ENCODE assay signal across 14 cellular contexts in the genomic region with DNA sequence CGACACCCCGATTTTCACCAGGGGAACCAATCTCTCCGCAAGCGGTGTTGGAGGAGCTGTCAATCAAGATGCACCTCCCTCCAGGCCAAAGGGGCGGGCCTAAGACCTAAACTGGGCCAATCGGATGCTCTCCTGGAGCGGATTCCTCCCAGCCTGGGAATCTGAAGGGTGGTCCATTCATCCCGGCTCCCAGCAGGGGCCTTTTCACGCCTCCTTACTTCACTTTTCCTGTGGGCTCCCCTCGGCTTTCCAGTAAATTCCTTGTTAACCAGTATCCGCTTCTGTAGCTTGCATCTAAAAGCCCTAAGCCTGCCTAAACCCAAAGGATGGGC. TPM values are rescaled to one million over a fixed set of nuclear protein-coding genes. Genes with fewer than 3 reads are reported as not detected.
DNase-seq lines count a peak whose midpoint lies in the region; ATAC-seq and TF ChIP-seq lines count a peak whose summit lies in the region.
"Had no signal": no experiment of that assay in that cellular context is flagged by ENCODE, and none has a peak within 500 bp of the region (broad histone marks: within the 10 kb centered on the region; RNA-seq: fewer than 3 reads in every experiment).

No MANE protein-coding gene starts in this region.

- CTCF ChIA-PET in HCT116 (lab: Charles Lee), result no interaction called here

- RAD21 ChIA-PET in HCT116 (lab: Charles Lee; ENCODE audit: low non-redundant PET in 1 of 2, low total read pairs in 2 of 2, uncharacterized antibody in 2 of 2, unreplicated experiment in 2 of 2), result no interaction called here

- no peak overlapping the region for H2AFZ ChIP-seq in ACC112 (ENCODE audit: low read length, unreplicated experiment)
- H2AFZ ChIP-seq in HCT116 (ENCODE audit: low read depth, low read length, poor library complexity, severe bottlenecking), result no peak overlapping the region

- H3K79me2 ChIP-seq in ACC112 (ENCODE audit: control insufficient read depth, insufficient read depth, low read length, unreplicated experiment) (peaks cover 11% of the 10 kb centered on the region), HCT116 (ENCODE audit: insufficient read depth, low read length) (no peaks in the 10 kb centered on the region; the same call in 1 of the 2 replicates)

- no peaks in the 10 kb centered on the region for H3K27me3 ChIP-seq in ACC112 (ENCODE audit: insufficient read depth, low read length)
- no peaks in the 10 kb centered on the region for H3K27me3 ChIP-seq in HCT116 (ENCODE audit: insufficient read depth, low read length)
- H3K27me3 ChIP-seq in adipocyte (replicated peaks; ENCODE audit: control insufficient read depth, insufficient read depth, low read length), result no peaks in the 10 kb centered on the region
- H3K27me3 ChIP-seq in ascending aorta, result no peaks in the 10 kb centered on the region
- H3K27me3 ChIP-seq: body of pancreas had no signal

- no peaks in the 10 kb centered on the region for H3K9me2 ChIP-seq in HCT116 (ENCODE audit: insufficient read depth)

- intact Hi-C loops in HCT116 (cut with micrococcal nuclease), result no loop called here
- intact Hi-C loops in ascending aorta (cut with DNase I), result no loop called here

- TF ChIP-seq RAD21 in HCT116 (IDR thresholded peaks at IDR 0.05; ENCODE audit: low read depth), result no peak

- no TSS peak for BruUV-seq in HCT116 (replicated peaks; lab: Mats Ljungman, UMichigan)

- POLR2A ChIA-PET in HCT116 (lab: Charles Lee), result no interaction called here

- DNase-seq in HCT116 (ENCODE audit: low read depth, low spot score) (no peak), adipocyte (ENCODE audit: low read depth) (no peak), left kidney (ENCODE audit: low read depth, low spot score) (peak; percentile 68), GM10266 (ENCODE audit: extremely low spot score) (no peak), ascending aorta (ENCODE audit: low spot score in 2 of 2) (no peak)
- DNase-seq: activated T-cell treated with anti-CD3 and anti-CD28 coated beads, Interleukin-2, amount 50 U/mL, for 48 hours; body of pancreas; Karpas-422 had no signal

- no peak for TF ChIP-seq POLR2A in HCT116 (IDR thresholded peaks at IDR 0.05; ENCODE audit: borderline replicate concordance, extremely low read depth, insufficient read depth, insufficient read length)

- ATAC-seq in HCT116 (peak; percentile 79), GM21515 (IDR thresholded peaks at IDR 0.05; ENCODE audit: unreplicated experiment) (no peak), HG03175 (IDR thresholded peaks at IDR 0.05; ENCODE audit: unreplicated experiment) (no peak)
- ATAC-seq: activated CD4-positive, CD25-positive, alpha-beta regulatory T cell treated with anti-CD3 and anti-CD28 coated beads, Interleukin-2, amount 50 U/mL, for 24 hours; Right ventricle myocardium inferior had no signal

- no peaks in the 10 kb centered on the region for H4K20me1 ChIP-seq in HCT116 (ENCODE audit: insufficient read depth)

- no peaks in the 10 kb centered on the region for H3K36me3 ChIP-seq in ACC112 (ENCODE audit: insufficient read depth, low read length)
- H3K36me3 ChIP-seq in HCT116 (ENCODE audit: control insufficient read depth in 1 of 2, insufficient read depth in 2 of 2, low read length in 2 of 2), result no peaks in the 10 kb centered on the region; a peak in 1 of 4 replicates
- H3K36me3 ChIP-seq in adipocyte (ENCODE audit: control insufficient read depth, insufficient read depth, low read length, severe bottlenecking), result no peaks in the 10 kb centered on the region
- H3K36me3 ChIP-seq in ascending aorta, result no peaks in the 10 kb centered on the region

- H3K27ac ChIP-seq in ACC112 (ENCODE audit: low read depth, low read length) (peak overlapping the region; percentile 70), HCT116 (ENCODE audit: low read depth, low read length) (no peak overlapping the region), ascending aorta (no peak overlapping the region)
- H3K27ac ChIP-seq: body of pancreas had no signal

- TF ChIP-seq CTCF in HCT116 (IDR thresholded peaks at IDR 0.05 in 2 of 3, conservative IDR thresholded peaks at IDR 0.05 in 1 of 3; ENCODE audit: borderline replicate concordance in 1 of 3, insufficient read depth in 1 of 3, low read depth in 2 of 3, low read length in 2 of 3) (no peak), GM10266 (IDR thresholded peaks at IDR 0.05; ENCODE audit: control insufficient read depth, insufficient read depth, low read depth, missing control alignments) (no peak), ascending aorta (IDR thresholded peaks at IDR 0.05) (no peak)

- H3K4me1 ChIP-seq in ACC112 (ENCODE audit: control insufficient read depth, insufficient read depth, low read length, unreplicated experiment) (no peaks in the 10 kb centered on the region), HCT116 (ENCODE audit: control insufficient read depth in 1 of 2, insufficient read depth in 2 of 2, low read length in 2 of 2) (no peaks in the 10 kb centered on the region), adipocyte (ENCODE audit: control insufficient read depth, insufficient read depth, low read length) (peaks cover 16% of the 10 kb centered on the region), ascending aorta (no peaks in the 10 kb centered on the region)

- no peak overlapping the region for H3K9ac ChIP-seq in HCT116 (ENCODE audit: low read length)
- H3K9ac ChIP-seq in adipocyte (ENCODE audit: low read length), result peak overlapping the region; percentile 61

- no peak overlapping the region for H3K4me2 ChIP-seq in HCT116 (ENCODE audit: low read length)
- H3K4me2 ChIP-seq: smooth muscle cell had no signal

- H3K9me3 ChIP-seq in HCT116 (ENCODE audit: control insufficient read depth in 1 of 2, insufficient read depth in 1 of 2, low read depth in 1 of 2, low read length in 2 of 2) (no peaks in the 10 kb centered on the region), adipocyte (ENCODE audit: control insufficient read depth, low read length) (no peaks in the 10 kb centered on the region), ascending aorta (no peaks in the 10 kb centered on the region)
- H3K9me3 ChIP-seq: body of pancreas had no signal

- H3K4me3 ChIP-seq in ACC112 (ENCODE audit: low read depth, low read length), result no peak overlapping the region
- H3K4me3 ChIP-seq in HCT116 (replicated peaks in 1 of 2; ENCODE audit: low read depth in 1 of 2, low read length in 2 of 2), result no peak overlapping the region
- peak overlapping the region; percentile 38 for H3K4me3 ChIP-seq in adipocyte (ENCODE audit: low read length)
- no peak overlapping the region for H3K4me3 ChIP-seq in ascending aorta
- H3K4me3 ChIP-seq: body of pancreas, smooth muscle cell had no signal

TF ChIP-seq in HCT116, 20 proteins besides CTCF, POLR2A, EP300 and RAD21:
- TF ChIP-seq SIN3A (IDR thresholded peaks at IDR 0.05; ENCODE audit: low read depth) (no peak), EGR1 (IDR thresholded peaks at IDR 0.05; ENCODE audit: low read depth) (no peak), POLR2AphosphoS5 (IDR thresholded peaks at IDR 0.05; ENCODE audit: low read depth, low read length) (no peak), MAX (IDR thresholded peaks at IDR 0.05) (no peak), CBX3 (IDR thresholded peaks at IDR 0.05; ENCODE audit: low read depth) (no peak), CEBPB (IDR thresholded peaks at IDR 0.05; ENCODE audit: low read depth) (no peak), YY1 (IDR thresholded peaks at IDR 0.05; ENCODE audit: extremely low read depth, insufficient replicate concordance, low read depth, low read length) (no peak), SP1 (IDR thresholded peaks at IDR 0.05; ENCODE audit: low read depth) (no peak), ATF3 (IDR thresholded peaks at IDR 0.05) (no peak)

RNA-seq across cellular contexts. Expression of gene C16orf74, which starts 17.1 kb away (rescaled TPM):
- total RNA-seq in HCT116 (2021; ENCODE audit: unreplicated experiment) (30.0 TPM), ascending aorta (not detected)
- polyA plus RNA-seq in HCT116 (2012), result 30.2 and 35.4 TPM in 2 replicates

RNA-seq across cellular contexts. Expression of gene GINS2, which starts 45.1 kb away (rescaled TPM):
- total RNA-seq in HCT116 (2021; ENCODE audit: unreplicated experiment), result 53.3 TPM
- 10.8 and 19.4 TPM in 2 replicates for polyA plus RNA-seq in HCT116 (2012)
- not detected for total RNA-seq in ascending aorta

Comparison
In these comparisons a context has a peak if more than half of its experiments do, and no peak if none do; other contexts are left out.
1. RNA of gene C16orf74, which starts 17.1 kb away (total RNA-seq): 30.0 TPM in HCT116 (single experiment); not detected in ascending aorta (single experiment); every median in the first group is over 10 times any median in the second.
2. RNA of gene GINS2, which starts 45.1 kb away (total RNA-seq): 53.3 TPM in HCT116 (single experiment); not detected in ascending aorta (single experiment); every median in the first group is over 10 times any median in the second.